ENCODE assay signal across 8 cellular contexts in the genomic region with DNA sequence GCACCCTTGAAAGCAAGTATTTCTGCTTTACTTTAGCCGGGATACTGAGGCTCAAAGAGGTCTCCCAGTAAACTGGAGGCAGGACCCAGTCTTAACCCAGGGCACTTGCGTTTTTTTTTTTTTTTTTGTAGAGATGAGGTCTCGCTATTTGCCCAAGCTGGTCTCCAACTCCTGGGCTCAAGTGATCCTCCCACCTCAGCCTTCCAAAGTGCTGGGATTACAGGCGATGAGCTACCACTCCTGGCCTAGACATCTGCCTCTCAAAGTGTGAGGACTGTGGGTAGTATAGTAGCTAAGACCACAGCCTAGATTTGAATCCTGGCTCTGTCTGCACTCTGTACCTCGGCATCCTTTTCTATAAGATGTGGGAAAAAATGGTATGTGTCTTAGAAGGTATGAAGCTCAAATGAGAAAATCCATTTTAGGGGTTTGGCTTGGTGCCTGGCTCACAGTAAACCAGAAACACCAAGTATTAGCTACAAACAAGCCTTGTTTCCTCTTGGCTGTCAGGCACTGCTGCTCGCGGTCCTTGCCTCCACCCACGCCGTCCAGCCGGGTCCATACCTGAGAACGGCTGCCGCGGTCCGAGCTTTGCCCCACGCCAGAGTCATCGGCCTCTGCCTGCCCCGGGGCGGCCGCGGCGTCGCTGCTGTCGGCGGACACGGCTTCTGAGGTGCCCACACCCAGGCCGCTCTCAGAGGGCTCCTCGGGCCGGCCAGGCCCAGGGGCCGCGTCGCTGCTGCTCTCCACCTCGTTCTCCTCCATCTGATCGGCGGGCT. TPM values are rescaled to one million over a fixed set of nuclear protein-coding genes. Genes with fewer than 3 reads are reported as not detected.
DNase-seq lines count a peak whose midpoint lies in the region; ATAC-seq and TF ChIP-seq lines count a peak whose summit lies in the region.

No MANE protein-coding gene starts in this region.

- POLR2A ChIA-PET in WTC11 (lab: Charles Lee), result interaction anchor here (1.5 to 1.7 kb wide), 2 partner anchors 36 to 37 kb away, joined by 5 to 6 read pairs; partner anchors contain the start of gene PCIF1

- CTCF ChIA-PET in WTC11 (lab: Charles Lee), result interaction anchor here (0.6 to 4.1 kb wide), 26 partner anchors 8 to 378 kb away, joined by 3 to 83 read pairs (median 6); partner anchors contain the start of genes CTSA, NEURL2, PCIF1 and PLTP

- TF ChIP-seq CTCF in HFFc6 (IDR thresholded peaks at IDR 0.05), result no peak
- no peak for TF ChIP-seq CTCF in WTC11 (IDR thresholded peaks at IDR 0.05)
- no peak for TF ChIP-seq CTCF in foreskin keratinocyte (conservative IDR thresholded peaks at IDR 0.05)
- TF ChIP-seq CTCF in osteocyte (IDR thresholded peaks at IDR 0.05), result no peak

- DNase-seq in EL (peak; percentile 21), HFFc6 (peak; percentile 11), WTC11 (ENCODE audit: low spot score) (no peak), foreskin keratinocyte (no peak), osteocyte (ENCODE audit: extremely low spot score, unreplicated experiment) (no peak), SHP77 treated with DMSO at 0.1 percent for 48 hours (lab: John Stamatoyannopoulos, UW) (no peak), T1000 (lab: John Stamatoyannopoulos, UW) (no peak)

- ATAC-seq in WTC11 (no peak), foreskin keratinocyte (no peak), GM18861 (IDR thresholded peaks at IDR 0.05; ENCODE audit: unreplicated experiment) (no peak)

- H3K36me3 Mint-ChIP-seq in HFFc6 (ENCODE audit: low read depth), result peaks cover 6% of the 10 kb centered on the region; the same call in 1 of the 2 replicates
- peaks cover 11% of the 10 kb centered on the region for H3K36me3 Mint-ChIP-seq in WTC11
- H3K36me3 Mint-ChIP-seq in osteocyte (ENCODE audit: unreplicated experiment), result peaks cover 8% of the 10 kb centered on the region

- H3K4me1 Mint-ChIP-seq in HFFc6 (ENCODE audit: low read depth) (peaks cover 41% of the 10 kb centered on the region), WTC11 (peaks cover 14% of the 10 kb centered on the region), osteocyte (ENCODE audit: unreplicated experiment) (peaks cover 26% of the 10 kb centered on the region)

- H3K27me3 Mint-ChIP-seq in HFFc6 (ENCODE audit: insufficient read depth) (peaks cover 4% of the 10 kb centered on the region), WTC11 (ENCODE audit: low read depth) (no peaks in the 10 kb centered on the region; the same call in 1 of the 2 replicates), osteocyte (ENCODE audit: unreplicated experiment) (peaks cover under 1% of the 10 kb centered on the region)

- peaks cover 14% of the 10 kb centered on the region for H3K4me1 ChIP-seq in foreskin keratinocyte

- H3K27ac ChIP-seq in foreskin keratinocyte, result peak overlapping the region; percentile 100

- H3K27me3 ChIP-seq in foreskin keratinocyte, result no peaks in the 10 kb centered on the region

- peak overlapping the region; percentile 100 for H3K27ac Mint-ChIP-seq in HFFc6
- H3K27ac Mint-ChIP-seq in WTC11, result peak overlapping the region; percentile 62; the same call in 1 of the 2 replicates
- H3K27ac Mint-ChIP-seq in osteocyte (ENCODE audit: unreplicated experiment), result peak overlapping the region; percentile 99

- peak overlapping the region; percentile 86 for H3K4me3 Mint-ChIP-seq in HFFc6
- peak overlapping the region; percentile 84 for H3K4me3 Mint-ChIP-seq in WTC11
- H3K4me3 Mint-ChIP-seq in osteocyte (ENCODE audit: unreplicated experiment), result peak overlapping the region; percentile 82

- H3K9me3 Mint-ChIP-seq in HFFc6 (no peaks in the 10 kb centered on the region), WTC11 (no peaks in the 10 kb centered on the region), osteocyte (ENCODE audit: unreplicated experiment) (no peaks in the 10 kb centered on the region)

TF ChIP-seq in WTC11, 78 proteins besides CTCF, POLR2A, EP300 and RAD21:
- TF ChIP-seq RELA (CRISPR knock-in tag; IDR thresholded peaks at IDR 0.05; ENCODE audit: borderline replicate concordance), result peak; percentile 51; the same call in 1 of the 2 replicates
- TF ChIP-seq FOXK1 (CRISPR knock-in tag; IDR thresholded peaks at IDR 0.05), result 0 out of 2 replicates have a peak, but pooled peaks have one; percentile 11
- no peak for TF ChIP-seq ZNF671 (CRISPR knock-in tag; IDR thresholded peaks at IDR 0.05)

RNA-seq across cellular contexts. Expression of gene ZNF335, which starts 1.2 kb away (rescaled TPM):
- total RNA-seq in HFFc6 (2021; fragmentation: NEBNext Ultra II Directional; extraction: Animal tissue kit (Norgen Biotek cat#: 25700)), result 10 to 100 TPM; 13.1 to 14.6 (median 13.5) TPM
- total RNA-seq in WTC11 (2021) (16.3 to 20.0 TPM (median 16.4 TPM) in 3 replicates), foreskin keratinocyte (14.2 and 15.7 TPM in 2 replicates), osteocyte (23.9 and 24.6 TPM in 2 replicates)
- 8.3 and 8.6 TPM in 2 replicates for polyA plus RNA-seq in foreskin keratinocyte

RNA-seq across cellular contexts. Expression of gene PCIF1, which starts 36.4 kb away (rescaled TPM):
- total RNA-seq in HFFc6 (2021; fragmentation: NEBNext Ultra II Directional; extraction: Animal tissue kit (Norgen Biotek cat#: 25700)), result 10 to 100 TPM; 14.8 to 23.1 (median 19.5) TPM
- total RNA-seq in WTC11 (2021) (37.7 to 42.2 TPM (median 39.4 TPM) in 3 replicates), foreskin keratinocyte (14.6 and 17.2 TPM in 2 replicates), osteocyte (34.6 and 42.1 TPM in 2 replicates)
- polyA plus RNA-seq in foreskin keratinocyte, result 19.3 and 20.7 TPM in 2 replicates

RNA-seq across cellular contexts. Expression of gene MMP9, which starts 37.9 kb away (rescaled TPM):
- not detected for total RNA-seq in HFFc6 (2021; fragmentation: NEBNext Ultra II Directional; extraction: Animal tissue kit (Norgen Biotek cat#: 25700))
- total RNA-seq in WTC11 (2021) (5.8 to 7.1 TPM (median 5.8 TPM) in 3 replicates), foreskin keratinocyte (40.5 and 266 TPM in 2 replicates), osteocyte (not detected in 2 replicates)
- polyA plus RNA-seq in foreskin keratinocyte, result 44.4 and 338 TPM in 2 replicates

RNA-seq across cellular contexts. Expression of gene SLC12A5, which starts 58.2 kb away (rescaled TPM):
- under 1 TPM in 5 of 6 experiments, not detected in 1; 0.18 to 0.82 (median 0.52) TPM for total RNA-seq in HFFc6 (2021; fragmentation: NEBNext Ultra II Directional; extraction: Animal tissue kit (Norgen Biotek cat#: 25700))
- total RNA-seq in WTC11 (2021), result 6.6 to 8.5 TPM (median 7.2 TPM) in 3 replicates
- total RNA-seq in foreskin keratinocyte, result 1.7 and 3.2 TPM in 2 replicates
- polyA plus RNA-seq in foreskin keratinocyte, result 3.6 and 5.9 TPM in 2 replicates
- 1.7 TPM in 1 of 2 replicates, not detected in the other for total RNA-seq in osteocyte

RNA-seq across cellular contexts. Expression of gene PLTP, which starts 58.9 kb away (rescaled TPM):
- 10 to 100 TPM in 5 of 6 experiments, 1 to 10 TPM in 1; 8.3 to 13.6 (median 11.1) TPM for total RNA-seq in HFFc6 (2021; fragmentation: NEBNext Ultra II Directional; extraction: Animal tissue kit (Norgen Biotek cat#: 25700))
- total RNA-seq in WTC11 (2021) (109 to 135 TPM (median 133 TPM) in 3 replicates), foreskin keratinocyte (58.8 and 59.5 TPM in 2 replicates), osteocyte (195 and 211 TPM in 2 replicates)
- polyA plus RNA-seq in foreskin keratinocyte, result 82.8 and 86.4 TPM in 2 replicates

Comparison
In these comparisons a context has a peak if more than half of its experiments do, and no peak if none do; other contexts are left out.
1. DNase-seq: peak in EL (single experiment) and HFFc6 (single experiment); none in WTC11 (single experiment), foreskin keratinocyte (0 of 2), osteocyte (single experiment), SHP77 treated with DMSO at 0.1 percent for 48 hours (single experiment) and T1000 (single experiment).
2. Peak in every context shown above with its lines, with median percentiles within 50 percentile points of each other: H3K27ac Mint-ChIP-seq and H3K4me3 Mint-ChIP-seq.